ENCODE assay signal across 23 cellular contexts in the genomic region with DNA sequence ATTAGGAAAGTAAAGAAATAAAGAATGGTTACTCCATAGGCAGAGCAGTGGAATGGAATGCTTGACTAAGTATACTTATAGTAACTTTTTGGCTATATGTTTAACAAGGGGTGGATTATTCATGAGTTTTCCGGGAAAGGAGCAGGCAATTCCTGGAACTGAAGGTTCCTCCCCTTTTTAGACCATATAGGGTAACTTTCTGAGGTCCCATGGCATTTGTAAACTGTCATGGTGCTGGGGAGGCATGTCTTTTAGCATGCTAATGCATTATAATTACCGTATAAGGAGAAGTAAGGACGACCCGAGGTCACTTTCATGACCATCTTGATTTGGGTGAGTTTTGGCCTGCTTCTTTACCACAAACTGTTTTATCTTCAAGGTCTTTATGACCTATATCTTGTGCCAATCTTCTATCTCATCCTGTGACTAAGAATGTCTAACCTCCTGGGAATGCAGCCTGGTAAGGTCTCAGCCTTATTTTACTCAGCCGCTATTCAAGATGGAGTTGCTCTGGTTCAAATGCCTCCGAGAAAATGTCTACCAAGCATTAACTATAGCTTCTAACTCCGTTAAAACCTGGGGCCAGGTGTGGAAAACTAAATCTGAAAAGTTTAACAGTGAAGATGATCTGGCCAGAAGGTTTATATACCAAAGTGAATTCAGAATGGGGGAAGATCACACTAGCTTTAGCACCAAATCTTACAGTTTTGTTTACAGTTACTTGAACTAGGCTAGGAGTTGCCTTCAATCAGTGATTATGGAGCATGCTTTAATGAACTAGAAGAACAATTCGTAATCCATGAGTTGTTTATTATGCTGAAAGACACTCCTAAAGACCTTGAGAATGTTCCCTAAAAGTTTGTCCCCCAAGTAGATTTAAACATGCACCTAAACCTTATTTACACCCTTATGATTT.
A peak's percentile ranks its signal among the peaks of the same experiment; 100 is the strongest.
DNase-seq lines count a peak whose midpoint lies in the region; ATAC-seq and TF ChIP-seq lines count a peak whose summit lies in the region.
"Had no signal": no experiment of that assay in that cellular context is flagged by ENCODE, and none has a peak within 500 bp of the region (broad histone marks: within the 10 kb centered on the region; RNA-seq: fewer than 3 reads in every experiment).

No MANE protein-coding gene starts in this region.

- H3K9me3 ChIP-seq in SK-N-SH (no peaks in the 10 kb centered on the region), neuronal stem cell (replicated peaks in 1 of 2; ENCODE audit: control insufficient read depth in 2 of 2, insufficient read depth in 1 of 2, low read depth in 1 of 2, low read length in 2 of 2) (no peaks in the 10 kb centered on the region)
- H3K9me3 ChIP-seq: body of pancreas, esophagus squamous epithelium, right lobe of liver, stomach, transverse colon had no signal

- H2BK120ac ChIP-seq in neuronal stem cell (ENCODE audit: low read depth, low read length) = no peak overlapping the region

- H3K9me2 ChIP-seq in SK-N-SH = no peaks in the 10 kb centered on the region

- H3K27me3 ChIP-seq in SK-N-SH (ENCODE audit: insufficient read depth) (no peaks in the 10 kb centered on the region), neuronal stem cell (ENCODE audit: control insufficient read depth in 3 of 3, insufficient read depth in 3 of 3, low read depth in 1 of 3, low read length in 3 of 3) (no peaks in the 10 kb centered on the region)
- H3K27me3 ChIP-seq: body of pancreas, right lobe of liver, transverse colon had no signal

- H3K27ac ChIP-seq in SK-N-SH (ENCODE audit: low read depth in 2 of 2, low read length in 1 of 2) (no peak overlapping the region), neuronal stem cell (replicated peaks; ENCODE audit: low read length) (no peak overlapping the region)
- H3K27ac ChIP-seq: body of pancreas, esophagus squamous epithelium, right lobe of liver, stomach, transverse colon had no signal

- CTCF ChIA-PET in SK-N-SH (lab: Yijun Ruan, JAX) = interaction anchor here (1.4 to 2.8 kb wide), 2 partner anchors 15 to 20 kb away, joined by 4 to 11 read pairs; no protein-coding TSS in a partner anchor

- H3K23ac ChIP-seq in neuronal stem cell (ENCODE audit: low read depth, low read length, poor library complexity) = no peak overlapping the region

- H3K4me3 ChIP-seq in SK-N-SH (ENCODE audit: low read depth in 2 of 2, low read length in 1 of 2) (no peak overlapping the region), epithelial cell of esophagus (ENCODE audit: low read length) (no peak overlapping the region), neuronal stem cell (ENCODE audit: low read length in 2 of 2) (no peak overlapping the region)
- H3K4me3 ChIP-seq: body of pancreas, esophagus squamous epithelium, lung, right lobe of liver, stomach, transverse colon had no signal

- H3K18ac ChIP-seq in neuronal stem cell (ENCODE audit: low read length) = no peak overlapping the region

- H3K9ac ChIP-seq in SK-N-SH = no peak overlapping the region
- no peak overlapping the region for H3K9ac ChIP-seq in neuronal stem cell (ENCODE audit: low read depth, low read length, poor library complexity)

- TF ChIP-seq EP300 in SK-N-SH (IDR thresholded peaks at IDR 0.05; ENCODE audit: borderline replicate concordance in 1 of 2, low read depth in 1 of 2, low read length in 1 of 2) = no peak

- no peaks in the 10 kb centered on the region for H3K36me3 ChIP-seq in SK-N-SH (replicated peaks in 1 of 2; ENCODE audit: control insufficient read depth in 1 of 2, insufficient read depth in 2 of 2, low read length in 1 of 2)
- H3K36me3 ChIP-seq in neuronal stem cell (replicated peaks in 1 of 2; ENCODE audit: control insufficient read depth in 2 of 2, insufficient read depth in 2 of 2, low read length in 2 of 2) = no peaks in the 10 kb centered on the region
- H3K36me3 ChIP-seq: esophagus squamous epithelium, right lobe of liver, stomach, transverse colon had no signal

- H4K20me1 ChIP-seq in SK-N-SH (ENCODE audit: insufficient read depth) = no peaks in the 10 kb centered on the region

- H3K14ac ChIP-seq in neuronal stem cell (ENCODE audit: low read length) = no peak overlapping the region

- H3K4me2 ChIP-seq in SK-N-SH = no peak overlapping the region
- H3K4me2 ChIP-seq in neuronal stem cell (ENCODE audit: insufficient read depth, low read length, poor library complexity, severe bottlenecking) = no peak overlapping the region

- H3K4ac ChIP-seq in neuronal stem cell (ENCODE audit: low read length) = no peak overlapping the region

- no peak overlapping the region for H2AK5ac ChIP-seq in neuronal stem cell (ENCODE audit: low read depth, low read length)

- DNase-seq in HT1080 (ENCODE audit: low read depth) (peak; percentile 72), SK-N-SH (no peak), epithelial cell of esophagus (ENCODE audit: low read depth) (peak; percentile 51), neuronal stem cell (ENCODE audit: low spot score) (no peak), NCI-H446 treated with DMSO at 0.1 percent for 48 hours (lab: John Stamatoyannopoulos, UW) (no peak)
- no peak for DNase-seq in stimulated activated CD4-positive, alpha-beta T cell treated with anti-CD3 and anti-CD28 coated beads, Interleukin-4, amount 100 ng/mL, for 24 hours
- no peak for DNase-seq in stimulated activated naive CD8-positive, alpha-beta T cell treated with anti-CD3 and anti-CD28 coated beads, Interleukin-15, Interleukin-2, amounts not matched to agents 100 U/mL and 50 U/mL, for 24 hours
- DNase-seq: activated CD8-positive, alpha-beta T cell treated with anti-CD3 and anti-CD28 coated beads, Interleukin-2, amount 10 ng/mL, durations not matched to agents 7 days and 5 days; activated effector memory CD4-positive, alpha-beta T cell treated with anti-CD3 and anti-CD28 coated beads, Interleukin-2, amount 50 U/mL, for 16 hours; body of pancreas; CD4-positive, alpha-beta T cell; effector memory CD4-positive, alpha-beta T cell; esophagus squamous epithelium; GDM1; glutamatergic neuron; NCI-H1694 treated with DMSO at 0.1 percent for 48 hours; NCI-H526; right lobe of liver; stomach; T1000; transverse colon had no signal

- H2BK12ac ChIP-seq in neuronal stem cell (ENCODE audit: low read length) = no peak overlapping the region

- no peak overlapping the region for H2BK5ac ChIP-seq in neuronal stem cell (ENCODE audit: low read length)

- no peak for ATAC-seq in stimulated activated naive CD8-positive, alpha-beta T cell treated with anti-CD3 and anti-CD28 coated beads, Interleukin-15, Interleukin-2, amounts not matched to agents 100 U/mL and 50 U/mL, for 24 hours
- ATAC-seq: activated CD8-positive, alpha-beta T cell treated with anti-CD3 and anti-CD28 coated beads, Interleukin-2, amount 10 ng/mL, durations not matched to agents 7 days and 5 days; body of pancreas; right lobe of liver; Right ventricle myocardium inferior had no signal

- POLR2A ChIA-PET in SK-N-SH (lab: Yijun Ruan, JAX) = no interaction called here

- no peaks in the 10 kb centered on the region for H3F3A ChIP-seq in SK-N-SH (replicated peaks; ENCODE audit: insufficient read depth)

- no peak overlapping the region for H4K91ac ChIP-seq in neuronal stem cell (ENCODE audit: low read depth, low read length, poor library complexity)

- H3K79me1 ChIP-seq in neuronal stem cell (ENCODE audit: low read depth, low read length) = no peaks in the 10 kb centered on the region

- 55% methylated on average over 8 of the region's 8 CpGs for WGBS in SK-N-SH (ENCODE audit: low lambda C conversion rate)
- no CpG with 5 or more reads among the region's 8 CpGs for WGBS in neuronal stem cell (ENCODE audit: extremely low coverage in 2 of 2, insufficient read length in 2 of 2, insufficient replicate concordance in 1 of 2), 2 donors

- H3K4me1 ChIP-seq in SK-N-SH (ENCODE audit: control insufficient read depth in 1 of 2, insufficient read depth in 2 of 2, low read depth in 1 of 2, low read length in 1 of 2) (no peaks in the 10 kb centered on the region; a peak in 1 of 4 replicates), neuronal stem cell (ENCODE audit: control insufficient read depth in 2 of 2, insufficient read depth in 1 of 2, low read depth in 1 of 2, low read length in 2 of 2) (peaks cover 7 to 9% of the 10 kb centered on the region in 2 donors)
- H3K4me1 ChIP-seq: body of pancreas, esophagus squamous epithelium, right lobe of liver, stomach, transverse colon had no signal

- H4K8ac ChIP-seq in neuronal stem cell (ENCODE audit: low read depth, low read length) = no peak overlapping the region

- H3K79me2 ChIP-seq in SK-N-SH (ENCODE audit: insufficient read depth) = no peaks in the 10 kb centered on the region

- H2AFZ ChIP-seq in SK-N-SH (ENCODE audit: low read depth) = no peak overlapping the region; the same call in 1 of the 2 replicates
- peak overlapping the region; percentile 9 for H2AFZ ChIP-seq in neuronal stem cell (ENCODE audit: low read length)

- TF ChIP-seq CTCF in SK-N-SH (IDR thresholded peaks at IDR 0.05) (no peak), epithelial cell of esophagus (IDR thresholded peaks at IDR 0.05; ENCODE audit: insufficient read depth, low read depth, low read length, missing control alignments) (no peak)

- no peak for TF ChIP-seq RAD21 in SK-N-SH (IDR thresholded peaks at IDR 0.05; ENCODE audit: low read length)

- H2BK15ac ChIP-seq in neuronal stem cell (ENCODE audit: low read length) = no peak overlapping the region

TF ChIP-seq in SK-N-SH, 30 proteins besides CTCF, POLR2A, EP300 and RAD21:
- TF ChIP-seq NFIC (IDR thresholded peaks at IDR 0.05; ENCODE audit: borderline replicate concordance) (peak; percentile 47; the same call in 1 of the 2 replicates), RCOR1 (IDR thresholded peaks at IDR 0.05; ENCODE audit: low read length) (no peak), YY1 (IDR thresholded peaks at IDR 0.05; ENCODE audit: low read depth) (peak; percentile 62; the same call in 1 of the 2 replicates), FOSL2 (IDR thresholded peaks at IDR 0.05; ENCODE audit: borderline replicate concordance, low read depth) (peak; percentile 16; the same call in 1 of the 2 replicates), RXRA (IDR thresholded peaks at IDR 0.05; ENCODE audit: borderline replicate concordance, low read depth) (peak; percentile 69; the same call in 1 of the 2 replicates), ELF1 (IDR thresholded peaks at IDR 0.05) (no peak), SMC3 (IDR thresholded peaks at IDR 0.05; ENCODE audit: low read depth, low read length) (no peak), RFX5 (IDR thresholded peaks at IDR 0.05; ENCODE audit: low read length) (no peak), JUND (IDR thresholded peaks at IDR 0.05) (peak; percentile 34; the same call in 1 of the 2 replicates)

Comparison
In these comparisons a context has a peak if more than half of its experiments do, and no peak if none do; other contexts are left out.
1. DNase-seq: peak in HT1080 (single experiment) and epithelial cell of esophagus (single experiment); none in SK-N-SH (single experiment), neuronal stem cell (single experiment), stimulated activated CD4-positive, alpha-beta T cell treated with anti-CD3 and anti-CD28 coated beads, Interleukin-4, amount 100 ng/mL, for 24 hours (single experiment), NCI-H446 treated with DMSO at 0.1 percent for 48 hours (single experiment) and stimulated activated naive CD8-positive, alpha-beta T cell treated with anti-CD3 and anti-CD28 coated beads, Interleukin-15, Interleukin-2, amounts not matched to agents 100 U/mL and 50 U/mL, for 24 hours (single experiment).